ENCODE assay signal across 21 cellular contexts in genomic region chr7:23226841-23227450, GRCh38. TPM values are rescaled to one million over a fixed set of nuclear protein-coding genes. Genes with fewer than 3 reads are reported as not detected.
DNase-seq lines count a peak whose midpoint lies in the region; ATAC-seq and TF ChIP-seq lines count a peak whose summit lies in the region.
"Had no signal": no experiment of that assay in that cellular context is flagged by ENCODE, and none has a peak within 500 bp of the region (broad histone marks: within the 10 kb centered on the region; RNA-seq: fewer than 3 reads in every experiment).

No MANE protein-coding gene starts in this region.

- no peak for ATAC-seq in HG02610 (IDR thresholded peaks at IDR 0.05; ENCODE audit: unreplicated experiment)
- ATAC-seq: HCT116, SK-N-SH treated with all-trans-retinoic acid at 6 μM for 48 hours, T-cell had no signal

- H3K27me3 Mint-ChIP-seq in CD8-positive, alpha-beta memory T cell = peaks cover 4 to 20% of the 10 kb centered on the region in 2 donors

- H3K4me2 ChIP-seq in BLaER1 = 0 out of 2 replicates have a peak overlapping the region, but pooled peaks have one; percentile 7

- H3K9me3 ChIP-seq in BLaER1 = peaks cover 8% of the 10 kb centered on the region
- H3K9me3 ChIP-seq in CD8-positive, alpha-beta memory T cell (ENCODE audit: low read length) = no peaks in the 10 kb centered on the region

- no peak overlapping the region for H3K4me3 Mint-ChIP-seq in CD8-positive, alpha-beta memory T cell
- H3K4me3 Mint-ChIP-seq: CD14-positive monocyte, T-cell had no signal

- peaks cover 8% of the 10 kb centered on the region; the same call in 1 of the 2 replicates for H3K4me1 ChIP-seq in BLaER1
- no peaks in the 10 kb centered on the region for H3K4me1 ChIP-seq in CD8-positive, alpha-beta memory T cell (ENCODE audit: insufficient read depth, low read length)

- CTCF ChIA-PET in CD8-positive, alpha-beta memory T cell (lab: Charles Lee) = no interaction called here

- no peak overlapping the region for H3K9ac ChIP-seq in BLaER1
- H3K9ac ChIP-seq: GM23248 had no signal

- POLR2A ChIA-PET in CD8-positive, alpha-beta memory T cell (lab: Charles Lee) = no interaction called here

- no peak overlapping the region for H3K27ac ChIP-seq in BLaER1
- H3K27ac ChIP-seq in CD8-positive, alpha-beta memory T cell (ENCODE audit: low read depth, low read length) = no peak overlapping the region
- H3K27ac ChIP-seq: GM23248 had no signal

- DNase-seq in GM12865 (ENCODE audit: low read depth) = peak; percentile 60
- DNase-seq in anterior cingulate cortex (lab: John Stamatoyannopoulos, UW) = peak in 38 of 58 donors; percentile 8 to 77 (median 40)
- DNase-seq in medulla oblongata (ENCODE audit: extremely low spot score) = peak; percentile 61
- no peak for DNase-seq in NCI-H2107 treated with DMSO at 0.1 percent for 48 hours (lab: John Stamatoyannopoulos, UW; ENCODE audit: unreplicated experiment)
- DNase-seq in DMS79 treated with DMSO at 0.1 percent for 48 hours (lab: John Stamatoyannopoulos, UW) = no peak
- no peak for DNase-seq in CD8-positive, alpha-beta memory T cell
- DNase-seq: ACHN, GF-D8, GM23248, NCI-H1417, NCI-H187 treated with DMSO at 0.1 percent for 48 hours, NCI-H2171, NCI-H526 treated with DMSO at 0.1 percent for 48 hours, RPMI8226, SIG-M5, T-cell had no signal

- H3K27me3 ChIP-seq in BLaER1 = no peaks in the 10 kb centered on the region
- H3K27me3 ChIP-seq in CD8-positive, alpha-beta memory T cell (ENCODE audit: insufficient read depth, low read length, poor library complexity, severe bottlenecking) = no peaks in the 10 kb centered on the region

- no peaks in the 10 kb centered on the region for H3K4me1 Mint-ChIP-seq in CD8-positive, alpha-beta memory T cell
- H3K4me1 Mint-ChIP-seq: CD14-positive monocyte, T-cell had no signal

- no peaks in the 10 kb centered on the region for H3K9me3 Mint-ChIP-seq in CD8-positive, alpha-beta memory T cell

- no peak for TF ChIP-seq CTCF in GM12865 (IDR thresholded peaks at IDR 0.05; ENCODE audit: insufficient read depth, low read depth, low read length, missing control alignments)

- H3K36me3 ChIP-seq in BLaER1 = no peaks in the 10 kb centered on the region
- H3K36me3 ChIP-seq in CD8-positive, alpha-beta memory T cell (ENCODE audit: insufficient read depth, low read length) = no peaks in the 10 kb centered on the region

- H4K20me1 ChIP-seq in BLaER1 = no peaks in the 10 kb centered on the region

- peaks cover 0 to 3% (median 0%) of the 10 kb centered on the region in 3 donors for H3K36me3 Mint-ChIP-seq in CD8-positive, alpha-beta memory T cell
- H3K36me3 Mint-ChIP-seq: CD14-positive monocyte, T-cell had no signal

- H3K27ac Mint-ChIP-seq in CD8-positive, alpha-beta memory T cell = no peak overlapping the region
- H3K27ac Mint-ChIP-seq: CD14-positive monocyte, T-cell had no signal

- H3K4me3 ChIP-seq in BLaER1 (no peak overlapping the region), GM12865 (ENCODE audit: low read depth, low read length) (no peak overlapping the region)
- H3K4me3 ChIP-seq in CD8-positive, alpha-beta memory T cell (ENCODE audit: low read length) = no peak overlapping the region
- H3K4me3 ChIP-seq: GM23248 had no signal

RNA-seq across cellular contexts. Expression of gene GPNMB, which starts 19.6 kb away (rescaled TPM):
- 1 to 10 TPM; 7.2 to 9.4 TPM for total RNA-seq in CD8-positive, alpha-beta memory T cell
- not detected for polyA plus RNA-seq in CD8-positive, alpha-beta memory T cell

RNA-seq across cellular contexts. Expression of gene NUP42, which starts 45.1 kb away (rescaled TPM):
- 10 to 100 TPM; 39.5 to 40.1 TPM for total RNA-seq in CD8-positive, alpha-beta memory T cell
- polyA plus RNA-seq in CD8-positive, alpha-beta memory T cell = 39.8 TPM

Comparison
In these comparisons a context has a peak if more than half of its experiments do, and no peak if none do; other contexts are left out.
1. DNase-seq: peak in GM12865 (single experiment), anterior cingulate cortex (38 of 58) and medulla oblongata (single experiment); none in NCI-H2107 treated with DMSO at 0.1 percent for 48 hours (single experiment), DMS79 treated with DMSO at 0.1 percent for 48 hours (single experiment) and CD8-positive, alpha-beta memory T cell (0 of 5).